In genomic region chr7:101002333-101002732, GRCh38 we compare ENCODE assay signal across 10 cellular contexts. TPM values are rescaled to one million over a fixed set of nuclear protein-coding genes. Genes with fewer than 3 reads are reported as not detected.
"Had no signal": no experiment of that assay in that cellular context is flagged by ENCODE, and none has a peak within 500 bp of the region (broad histone marks: within the 10 kb centered on the region; RNA-seq: fewer than 3 reads in every experiment).

No MANE protein-coding gene starts in this region.

RNA-seq across cellular contexts. Expression of gene MUC17, which starts 17.5 kb away (rescaled TPM):
- total RNA-seq: temporal lobe, thoracic aorta, thyroid gland, tibial nerve, upper lobe of left lung, ureter, urinary bladder, vagina had no signal
- polyA plus RNA-seq: stomach, urinary bladder had no signal

RNA-seq across cellular contexts. Expression of gene MUC12, which starts 33.0 kb away (rescaled TPM):
- total RNA-seq: suprapubic skin, temporal lobe, thoracic aorta, thyroid gland, tibial nerve had no signal

RNA-seq across cellular contexts. Expression of gene MUC3A, which starts 53.0 kb away (rescaled TPM):
- total RNA-seq: suprapubic skin, urinary bladder had no signal
